ENCODE assay signal across 23 cellular contexts in genomic region chr14:87184180-87184579, GRCh38.
"Had no signal": no experiment of that assay in that cellular context is flagged by ENCODE, and none has a peak within 500 bp of the region (broad histone marks: within the 10 kb centered on the region; RNA-seq: fewer than 3 reads in every experiment).

No MANE protein-coding gene starts in this region.

- H3K27me3 ChIP-seq: dorsolateral prefrontal cortex, esophagus muscularis mucosa, foreskin keratinocyte, gastrocnemius medialis, heart right ventricle, left lung had no signal

- ATAC-seq: foreskin keratinocyte, gastrocnemius medialis, heart right ventricle, left cardiac atrium, left lung, left ventricle myocardium superior, lower lobe of right lung, mucosa of descending colon had no signal

- H3K27ac ChIP-seq: coronary artery, dorsolateral prefrontal cortex, esophagus muscularis mucosa, foreskin keratinocyte, gastrocnemius medialis, heart right ventricle, left lung, lower lobe of right lung had no signal

- H3K4me3 ChIP-seq: coronary artery, dorsolateral prefrontal cortex, esophagus muscularis mucosa, gastrocnemius medialis, heart right ventricle, left lung, lower lobe of right lung, mucosa of descending colon had no signal

- DNase-seq: dermis blood vessel endothelial cell; dorsolateral prefrontal cortex; effector CD4-positive, alpha-beta T cell; effector memory CD4-positive, alpha-beta T cell; foreskin keratinocyte; gastrocnemius medialis; glutamatergic neuron; head of caudate nucleus; heart right ventricle; hippocampal formation; left cardiac atrium; left lung; left ventricle myocardium superior; lower lobe of right lung; mesenchymal stem cell; mucosa of descending colon; naive B cell had no signal

- H3K36me3 ChIP-seq: esophagus muscularis mucosa, gastrocnemius medialis, heart right ventricle, left lung, lower lobe of right lung had no signal

- FAIRE-seq: colon, endothelial cell of umbilical vein, islet of Langerhans, keratinocyte had no signal

- H3K9me3 ChIP-seq: esophagus muscularis mucosa, gastrocnemius medialis, heart right ventricle, left lung, lower lobe of right lung had no signal

- H3K4me1 ChIP-seq: esophagus muscularis mucosa, foreskin keratinocyte, gastrocnemius medialis, heart right ventricle, left lung, lower lobe of right lung had no signal
